24 cellular contexts compared by ENCODE assay signal in genomic region chr20:19302714-19303113, GRCh38.
"Had no signal": no experiment of that assay in that cellular context is flagged by ENCODE, and none has a peak within 500 bp of the region (broad histone marks: within the 10 kb centered on the region; RNA-seq: fewer than 3 reads in every experiment).

No MANE protein-coding gene starts in this region.

- H3K9me3 Mint-ChIP-seq: endodermal cell had no signal

- H3K27ac ChIP-seq: colonic mucosa, epithelial cell of prostate, gastrocnemius medialis, heart right ventricle, left lung, lower lobe of right lung had no signal

- H3K36me3 Mint-ChIP-seq: mesothelial cell of epicardium, naive B cell had no signal

- H3K4me1 ChIP-seq: colonic mucosa, left lung, lower lobe of right lung had no signal

- DNase-seq: colonic mucosa; cortex of kidney; effector CD8-positive, alpha-beta T cell; effector memory CD8-positive, alpha-beta T cell; endodermal cell; erythroblast; esophagus squamous epithelium; foreskin fibroblast; foreskin melanocyte; gastrocnemius medialis; glutamatergic neuron; head of caudate nucleus; heart right ventricle; hippocampal formation; left cardiac atrium; left lung; left ventricle myocardium superior; lower lobe of right lung; mesenchymal stem cell; mucosa of descending colon; naive B cell had no signal

- H3K4me1 Mint-ChIP-seq: endodermal cell, naive B cell had no signal

- H3K4me3 ChIP-seq: colonic mucosa, esophagus squamous epithelium, gastrocnemius medialis, heart right ventricle, left lung, lower lobe of right lung, mucosa of descending colon had no signal

- H3K9me3 ChIP-seq: colonic mucosa, esophagus squamous epithelium, gastrocnemius medialis, left lung, lower lobe of right lung, mucosa of descending colon had no signal

- H3K27me3 ChIP-seq: colonic mucosa, esophagus squamous epithelium, gastrocnemius medialis, heart right ventricle, left lung had no signal

- H3K4me3 Mint-ChIP-seq: dendritic cell treated with granulocyte-macrophage colony-stimulating factor and Interleukin-4, amounts not matched to agents 40 ng/mL and 50 ng/mL, for 4 days; effector memory CD8-positive, alpha-beta T cell; endodermal cell; mesothelial cell of epicardium; naive B cell had no signal

- H3K27me3 Mint-ChIP-seq: dendritic cell treated with granulocyte-macrophage colony-stimulating factor and Interleukin-4, amounts not matched to agents 40 ng/mL and 50 ng/mL, for 4 days had no signal

- H3K36me3 ChIP-seq: colonic mucosa, esophagus squamous epithelium, gastrocnemius medialis, heart right ventricle, left lung, lower lobe of right lung had no signal

- ATAC-seq: effector memory CD8-positive, alpha-beta T cell; gastrocnemius medialis; heart right ventricle; left cardiac atrium; left ventricle myocardium superior; mucosa of descending colon had no signal

- H3K27ac Mint-ChIP-seq: dendritic cell treated with granulocyte-macrophage colony-stimulating factor and Interleukin-4, amounts not matched to agents 40 ng/mL and 50 ng/mL, for 4 days; effector memory CD8-positive, alpha-beta T cell; endodermal cell; mesothelial cell of epicardium; naive B cell had no signal
